22 cellular contexts compared by ENCODE assay signal in the genomic region with DNA sequence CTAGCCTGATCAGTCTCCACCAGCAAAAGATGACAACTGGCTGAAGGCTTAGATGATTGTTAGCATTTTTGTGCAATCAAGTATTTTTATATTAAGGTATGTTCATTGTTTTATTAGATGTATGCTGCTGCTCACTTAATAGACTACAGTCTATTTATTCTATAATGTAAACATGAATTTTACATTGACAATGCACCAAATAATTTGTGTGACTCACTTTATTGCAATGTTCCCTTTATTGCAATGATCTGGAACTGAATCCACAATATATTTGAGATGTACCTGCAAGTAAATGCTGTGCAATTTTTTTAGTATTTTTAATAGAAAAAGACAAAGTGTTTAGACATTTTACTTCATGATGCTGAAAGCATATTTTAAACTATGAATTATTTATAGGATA.
"Had no signal": no experiment of that assay in that cellular context is flagged by ENCODE, and none has a peak within 500 bp of the region (broad histone marks: within the 10 kb centered on the region; RNA-seq: fewer than 3 reads in every experiment).

No MANE protein-coding gene starts in this region.

- ATAC-seq: foreskin keratinocyte, gastrocnemius medialis, heart right ventricle, left cardiac atrium, left lung, left ventricle myocardium superior, lower lobe of right lung, mucosa of descending colon had no signal

- H3K36me3 ChIP-seq: esophagus muscularis mucosa, gastrocnemius medialis, heart right ventricle, left lung, lower lobe of right lung had no signal

- H3K27me3 ChIP-seq: dorsolateral prefrontal cortex, esophagus muscularis mucosa, foreskin keratinocyte, gastrocnemius medialis, heart right ventricle, left lung had no signal

- H3K27ac ChIP-seq: coronary artery, dorsolateral prefrontal cortex, esophagus muscularis mucosa, foreskin keratinocyte, gastrocnemius medialis, heart right ventricle, left lung, lower lobe of right lung had no signal

- FAIRE-seq: endothelial cell of umbilical vein, islet of Langerhans, keratinocyte had no signal

- H3K4me3 ChIP-seq: coronary artery, dorsolateral prefrontal cortex, esophagus muscularis mucosa, gastrocnemius medialis, heart right ventricle, left lung, lower lobe of right lung, mucosa of descending colon had no signal

- H3K4me1 ChIP-seq: foreskin keratinocyte, gastrocnemius medialis, heart right ventricle, left lung, lower lobe of right lung had no signal

- H3K9me3 ChIP-seq: esophagus muscularis mucosa, gastrocnemius medialis, left lung, lower lobe of right lung, mucosa of descending colon had no signal

- DNase-seq: dermis blood vessel endothelial cell; dorsolateral prefrontal cortex; effector CD4-positive, alpha-beta T cell; effector memory CD4-positive, alpha-beta T cell; foreskin keratinocyte; gastrocnemius medialis; glutamatergic neuron; head of caudate nucleus; heart right ventricle; hippocampal formation; left cardiac atrium; left ventricle myocardium superior; lower lobe of right lung; mesenchymal stem cell; mucosa of descending colon; naive B cell had no signal
